In the genomic region with DNA sequence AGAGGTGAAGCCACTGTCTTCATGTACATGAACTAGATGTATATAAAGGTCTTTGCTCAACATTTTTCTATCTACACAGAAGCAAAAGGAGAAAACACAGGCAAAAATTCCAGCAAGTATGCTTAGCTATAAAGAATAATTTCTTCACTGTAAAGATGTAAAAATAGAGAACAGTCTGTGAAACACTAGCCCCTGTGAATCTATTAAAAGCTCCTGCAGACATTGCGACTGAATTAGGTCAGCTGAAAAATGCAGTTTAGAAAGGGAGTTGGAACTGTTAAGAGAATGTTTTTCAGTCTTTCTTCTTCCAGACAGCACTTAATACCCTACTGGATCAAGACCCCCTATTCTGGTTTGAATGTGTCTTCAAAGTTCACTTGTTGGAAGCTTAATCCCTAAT, we compare ENCODE assay signal across 29 cellular contexts.
"Had no signal": no experiment of that assay in that cellular context is flagged by ENCODE, and none has a peak within 500 bp of the region (broad histone marks: within the 10 kb centered on the region; RNA-seq: fewer than 3 reads in every experiment).

No MANE protein-coding gene starts in this region.

- H3K36me3 ChIP-seq: SJCRH30 had no signal

- H3K4me1 Mint-ChIP-seq: activated naive CD4-positive, alpha-beta T cell treated with anti-CD3 and anti-CD28 coated beads, Interleukin-2, amount 50 U/mL, for 24 hours had no signal

- H3K4me3 ChIP-seq: SJCRH30 had no signal

- H3K9me3 Mint-ChIP-seq: activated CD8-positive, alpha-beta T cell treated with anti-CD3 and anti-CD28 coated beads for 36 hours; activated naive CD4-positive, alpha-beta T cell treated with anti-CD3 and anti-CD28 coated beads, Interleukin-2, amount 50 U/mL, for 24 hours; activated T-helper 1 cell treated with anti-CD3 and anti-CD28 coated beads, Interleukin-12 subunit alpha, Interleukin-12 subunit beta, Interleukin-2, Interleukin-4 antibody, amounts not matched to agents 30 ng/mL and 10 ng/mL and 1 ng/mL, durations not matched to agents 14 hours and 24 hours and 36 hours; IgD-negative memory B cell had no signal

- H3K27ac Mint-ChIP-seq: activated CD4-positive, alpha-beta T cell treated with anti-CD3 and anti-CD28 coated beads for 36 hours; activated CD8-positive, alpha-beta T cell treated with anti-CD3 and anti-CD28 coated beads for 36 hours; activated naive CD4-positive, alpha-beta T cell treated with anti-CD3 and anti-CD28 coated beads, Interleukin-2, amount 50 U/mL, for 24 hours; activated T-helper 1 cell treated with anti-CD3 and anti-CD28 coated beads, Interleukin-12 subunit alpha, Interleukin-12 subunit beta, Interleukin-2, Interleukin-4 antibody, amounts not matched to agents 30 ng/mL and 10 ng/mL and 1 ng/mL, durations not matched to agents 14 hours and 24 hours and 36 hours; IgD-negative memory B cell had no signal

- H3K27me3 ChIP-seq: SJCRH30 had no signal

- H3K36me3 Mint-ChIP-seq: activated naive CD4-positive, alpha-beta T cell treated with anti-CD3 and anti-CD28 coated beads, Interleukin-2, amount 50 U/mL, for 24 hours had no signal

- H3K27ac ChIP-seq: SJCRH30, VCaP had no signal

- H3K27me3 Mint-ChIP-seq: activated CD4-positive, alpha-beta T cell treated with anti-CD3 and anti-CD28 coated beads for 36 hours; activated CD8-positive, alpha-beta T cell treated with anti-CD3 and anti-CD28 coated beads for 36 hours; activated naive CD4-positive, alpha-beta T cell treated with anti-CD3 and anti-CD28 coated beads, Interleukin-2, amount 50 U/mL, for 24 hours; IgD-negative memory B cell had no signal

- DNase-seq: activated CD4-positive, alpha-beta T cell treated with anti-CD3 and anti-CD28 coated beads for 36 hours; activated CD4-positive, CD25-positive, alpha-beta regulatory T cell; activated CD8-positive, alpha-beta memory T cell treated with anti-CD3 and anti-CD28 coated beads, Interleukin-2, amount 50 U/mL, for 4 hours; activated CD8-positive, alpha-beta T cell treated with anti-CD3 and anti-CD28 coated beads for 36 hours; activated effector memory CD4-positive, alpha-beta T cell treated with Interleukin-2 at 50 U/mL for 16 hours; activated naive CD4-positive, alpha-beta T cell; amniotic stem cell; KG1; MV-4-11; NCI-H1092 treated with DMSO at 0.1 percent for 48 hours; NCI-H1417 treated with DMSO at 0.1 percent for 48 hours; NCI-H1694; NCI-H2029; NCI-H2107; NCI-H345; NCI-H510A; NCI-H526 treated with DMSO at 0.1 percent for 48 hours; NK-92 treated with Interleukin-12 subunit alpha and Interleukin-12 subunit beta, amount 100 ng/mL, for 24 hours; OCI-M1; Right ventricle myocardium superior; RPMI8226; SJCRH30; SK-N-SH; T-helper 1 cell had no signal

- ATAC-seq: activated CD4-positive, alpha-beta T cell treated with anti-CD3 and anti-CD28 coated beads for 36 hours; activated CD8-positive, alpha-beta T cell treated with anti-CD3 and anti-CD28 coated beads for 36 hours; Panc1 had no signal

- H3K4me3 Mint-ChIP-seq: activated CD4-positive, alpha-beta T cell treated with anti-CD3 and anti-CD28 coated beads for 36 hours; activated CD8-positive, alpha-beta T cell treated with anti-CD3 and anti-CD28 coated beads for 36 hours; activated naive CD4-positive, alpha-beta T cell treated with anti-CD3 and anti-CD28 coated beads, Interleukin-2, amount 50 U/mL, for 24 hours; activated T-helper 1 cell treated with anti-CD3 and anti-CD28 coated beads, Interleukin-12 subunit alpha, Interleukin-12 subunit beta, Interleukin-2, Interleukin-4 antibody, amounts not matched to agents 30 ng/mL and 10 ng/mL and 1 ng/mL, durations not matched to agents 14 hours and 24 hours and 36 hours; IgD-negative memory B cell had no signal

- H3K4me2 ChIP-seq: SK-N-SH had no signal

- H3K9me3 ChIP-seq: SJCRH30, SK-N-SH had no signal

- H3K9ac ChIP-seq: SK-N-SH had no signal
